ENCODE assay signal across 2 cellular contexts in the genomic region with DNA sequence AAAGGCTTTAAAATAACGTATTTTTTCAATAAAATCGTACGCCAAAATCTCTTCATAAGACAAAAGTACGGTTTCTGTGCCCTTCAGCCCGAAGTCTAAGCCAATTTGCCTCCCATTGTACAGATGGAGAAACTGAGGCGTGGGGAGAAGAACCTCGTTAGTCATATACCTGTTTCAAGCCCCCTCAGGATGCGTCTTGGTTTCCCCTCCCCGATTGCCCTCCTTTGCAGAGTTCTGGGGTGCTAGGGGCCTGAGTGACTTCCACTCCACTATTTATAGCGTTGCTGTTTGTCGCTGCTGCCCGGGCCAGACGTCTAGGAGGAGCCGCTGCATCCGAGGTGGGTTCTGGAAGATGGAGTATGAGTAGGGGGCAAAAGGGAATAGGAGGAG.
TF ChIP-seq lines count a peak whose summit lies in the region.

No MANE protein-coding gene starts in this region.

TF ChIP-seq in SK-N-SH treated with all-trans-retinoic acid at 6 μM for 48 hours, 23 proteins besides CTCF, POLR2A, EP300 and RAD21 (continued from another document):
- TF ChIP-seq PATZ1 (CRISPR knock-in tag; IDR thresholded peaks at IDR 0.05; ENCODE audit: borderline replicate concordance) (no peak), RARB (CRISPR knock-in tag; IDR thresholded peaks at IDR 0.05) (no peak), ZNF8 (CRISPR knock-in tag; IDR thresholded peaks at IDR 0.05) (no peak), ZNF70 (CRISPR knock-in tag; IDR thresholded peaks at IDR 0.05) (no peak)
TF ChIP-seq in SK-N-SH treated with all-trans-retinoic acid at 6 μM for 48 hours: peak in this region for 0.

TF ChIP-seq in HEK293, 187 proteins besides CTCF, POLR2A, EP300 and RAD21 (continued from another document):
- 0 out of 2 replicates have a peak, but pooled peaks have one; percentile 51 for TF ChIP-seq ZNF513 (tag by site-specific recombination; IDR thresholded peaks at IDR 0.05)
- TF ChIP-seq, protein P1, sequence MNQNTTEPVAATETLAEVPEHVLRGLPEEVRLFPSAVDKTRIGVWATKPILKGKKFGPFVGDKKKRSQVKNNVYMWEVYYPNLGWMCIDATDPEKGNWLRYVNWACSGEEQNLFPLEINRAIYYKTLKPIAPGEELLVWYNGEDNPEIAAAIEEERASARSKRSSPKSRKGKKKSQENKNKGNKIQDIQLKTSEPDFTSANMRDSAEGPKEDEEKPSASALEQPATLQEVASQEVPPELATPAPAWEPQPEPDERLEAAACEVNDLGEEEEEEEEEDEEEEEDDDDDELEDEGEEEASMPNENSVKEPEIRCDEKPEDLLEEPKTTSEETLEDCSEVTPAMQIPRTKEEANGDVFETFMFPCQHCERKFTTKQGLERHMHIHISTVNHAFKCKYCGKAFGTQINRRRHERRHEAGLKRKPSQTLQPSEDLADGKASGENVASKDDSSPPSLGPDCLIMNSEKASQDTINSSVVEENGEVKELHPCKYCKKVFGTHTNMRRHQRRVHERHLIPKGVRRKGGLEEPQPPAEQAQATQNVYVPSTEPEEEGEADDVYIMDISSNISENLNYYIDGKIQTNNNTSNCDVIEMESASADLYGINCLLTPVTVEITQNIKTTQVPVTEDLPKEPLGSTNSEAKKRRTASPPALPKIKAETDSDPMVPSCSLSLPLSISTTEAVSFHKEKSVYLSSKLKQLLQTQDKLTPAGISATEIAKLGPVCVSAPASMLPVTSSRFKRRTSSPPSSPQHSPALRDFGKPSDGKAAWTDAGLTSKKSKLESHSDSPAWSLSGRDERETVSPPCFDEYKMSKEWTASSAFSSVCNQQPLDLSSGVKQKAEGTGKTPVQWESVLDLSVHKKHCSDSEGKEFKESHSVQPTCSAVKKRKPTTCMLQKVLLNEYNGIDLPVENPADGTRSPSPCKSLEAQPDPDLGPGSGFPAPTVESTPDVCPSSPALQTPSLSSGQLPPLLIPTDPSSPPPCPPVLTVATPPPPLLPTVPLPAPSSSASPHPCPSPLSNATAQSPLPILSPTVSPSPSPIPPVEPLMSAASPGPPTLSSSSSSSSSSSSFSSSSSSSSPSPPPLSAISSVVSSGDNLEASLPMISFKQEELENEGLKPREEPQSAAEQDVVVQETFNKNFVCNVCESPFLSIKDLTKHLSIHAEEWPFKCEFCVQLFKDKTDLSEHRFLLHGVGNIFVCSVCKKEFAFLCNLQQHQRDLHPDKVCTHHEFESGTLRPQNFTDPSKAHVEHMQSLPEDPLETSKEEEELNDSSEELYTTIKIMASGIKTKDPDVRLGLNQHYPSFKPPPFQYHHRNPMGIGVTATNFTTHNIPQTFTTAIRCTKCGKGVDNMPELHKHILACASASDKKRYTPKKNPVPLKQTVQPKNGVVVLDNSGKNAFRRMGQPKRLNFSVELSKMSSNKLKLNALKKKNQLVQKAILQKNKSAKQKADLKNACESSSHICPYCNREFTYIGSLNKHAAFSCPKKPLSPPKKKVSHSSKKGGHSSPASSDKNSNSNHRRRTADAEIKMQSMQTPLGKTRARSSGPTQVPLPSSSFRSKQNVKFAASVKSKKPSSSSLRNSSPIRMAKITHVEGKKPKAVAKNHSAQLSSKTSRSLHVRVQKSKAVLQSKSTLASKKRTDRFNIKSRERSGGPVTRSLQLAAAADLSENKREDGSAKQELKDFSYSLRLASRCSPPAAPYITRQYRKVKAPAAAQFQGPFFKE (tag by site-specific recombination; IDR thresholded peaks at IDR 0.05; ENCODE audit: borderline replicate concordance): peak; percentile 94; the same call in 1 of the 2 replicates
- peak; percentile 59; the same call in 1 of the 2 replicates for TF ChIP-seq ZNF169 (tag by site-specific recombination; IDR thresholded peaks at IDR 0.05)
- TF ChIP-seq ZNF10 (tag by site-specific recombination; IDR thresholded peaks at IDR 0.05): no peak
- 0 out of 2 replicates have a peak, but pooled peaks have one; percentile 3 for TF ChIP-seq ZNF677 (tag by site-specific recombination; IDR thresholded peaks at IDR 0.05)
- 0 out of 2 replicates have a peak, but pooled peaks have one; percentile 38 for TF ChIP-seq ZNF121 (tag by site-specific recombination; IDR thresholded peaks at IDR 0.05)
- TF ChIP-seq, protein P2, sequence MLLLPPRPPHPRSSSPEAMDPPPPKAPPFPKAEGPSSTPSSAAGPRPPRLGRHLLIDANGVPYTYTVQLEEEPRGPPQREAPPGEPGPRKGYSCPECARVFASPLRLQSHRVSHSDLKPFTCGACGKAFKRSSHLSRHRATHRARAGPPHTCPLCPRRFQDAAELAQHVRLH (tag by site-specific recombination; IDR thresholded peaks at IDR 0.05): peak; percentile 57; the same call in 1 of the 2 replicates
- TF ChIP-seq ZNF311 (tag by site-specific recombination; IDR thresholded peaks at IDR 0.05; ENCODE audit: borderline replicate concordance): no peak
- peak; percentile 13; the same call in 1 of the 2 replicates for TF ChIP-seq GFI1B (tag by site-specific recombination; IDR thresholded peaks at IDR 0.05)
- 0 out of 2 replicates have a peak, but pooled peaks have one; percentile 2 for TF ChIP-seq MYNN (tag by site-specific recombination; IDR thresholded peaks at IDR 0.05; ENCODE audit: borderline replicate concordance)
- 0 out of 2 replicates have a peak, but pooled peaks have one; percentile 58 for TF ChIP-seq ZNF768 (tag by site-specific recombination; IDR thresholded peaks at IDR 0.05)
- TF ChIP-seq ZNF416 (tag by site-specific recombination; IDR thresholded peaks at IDR 0.05): no peak
- no peak for TF ChIP-seq GLI2 (tag by site-specific recombination; IDR thresholded peaks at IDR 0.05; ENCODE audit: borderline replicate concordance, low read depth)
- peak; percentile 65; the same call in 1 of the 2 replicates for TF ChIP-seq SALL2 (tag by site-specific recombination; IDR thresholded peaks at IDR 0.05; ENCODE audit: borderline replicate concordance)
- TF ChIP-seq PRDM4 (tag by site-specific recombination; IDR thresholded peaks at IDR 0.05): peak; percentile 85
- TF ChIP-seq YY1 (tag by site-specific recombination; IDR thresholded peaks at IDR 0.05): 0 out of 2 replicates have a peak, but pooled peaks have one; percentile 45
